ENCODE assay signal across 2 cellular contexts in genomic region chr5:125310749-125311148, GRCh38.
TF ChIP-seq lines count a peak whose summit lies in the region.

No MANE protein-coding gene starts in this region.

TF ChIP-seq in IMR-90, 13 proteins besides CTCF, POLR2A, EP300 and RAD21 (continued from another document):
- TF ChIP-seq USF2 (IDR thresholded peaks at IDR 0.05; ENCODE audit: low read depth, low read length) (no peak), NFE2L2 (IDR thresholded peaks at IDR 0.05; ENCODE audit: low read depth, low read length) (no peak), SMC3 (IDR thresholded peaks at IDR 0.05; ENCODE audit: low read depth, low read length) (no peak), BHLHE40 (IDR thresholded peaks at IDR 0.05; ENCODE audit: low read depth, low read length) (no peak), CHD1 (IDR thresholded peaks at IDR 0.05; ENCODE audit: low read depth, low read length) (no peak), MAZ (IDR thresholded peaks at IDR 0.05; ENCODE audit: borderline replicate concordance, low read depth, low read length) (no peak), RFX5 (IDR thresholded peaks at IDR 0.05; ENCODE audit: low read depth, low read length) (no peak), MAFK (IDR thresholded peaks at IDR 0.05; ENCODE audit: low read depth, low read length) (no peak), RCOR1 (IDR thresholded peaks at IDR 0.05; ENCODE audit: insufficient replicate concordance, low read length) (no peak), CEBPB (IDR thresholded peaks at IDR 0.05; ENCODE audit: low read depth, low read length) (no peak)
- TF ChIP-seq, protein P1, sequence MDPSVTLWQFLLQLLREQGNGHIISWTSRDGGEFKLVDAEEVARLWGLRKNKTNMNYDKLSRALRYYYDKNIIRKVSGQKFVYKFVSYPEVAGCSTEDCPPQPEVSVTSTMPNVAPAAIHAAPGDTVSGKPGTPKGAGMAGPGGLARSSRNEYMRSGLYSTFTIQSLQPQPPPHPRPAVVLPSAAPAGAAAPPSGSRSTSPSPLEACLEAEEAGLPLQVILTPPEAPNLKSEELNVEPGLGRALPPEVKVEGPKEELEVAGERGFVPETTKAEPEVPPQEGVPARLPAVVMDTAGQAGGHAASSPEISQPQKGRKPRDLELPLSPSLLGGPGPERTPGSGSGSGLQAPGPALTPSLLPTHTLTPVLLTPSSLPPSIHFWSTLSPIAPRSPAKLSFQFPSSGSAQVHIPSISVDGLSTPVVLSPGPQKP (IDR thresholded peaks at IDR 0.05; ENCODE audit: borderline replicate concordance, low read depth, low read length) = no peak
TF ChIP-seq in IMR-90: peak in this region for 0.

TF ChIP-seq in SK-N-SH treated with all-trans-retinoic acid at 6 μM for 48 hours, 23 proteins besides CTCF, POLR2A, EP300 and RAD21 (continued from another document):
- TF ChIP-seq, protein P2, sequence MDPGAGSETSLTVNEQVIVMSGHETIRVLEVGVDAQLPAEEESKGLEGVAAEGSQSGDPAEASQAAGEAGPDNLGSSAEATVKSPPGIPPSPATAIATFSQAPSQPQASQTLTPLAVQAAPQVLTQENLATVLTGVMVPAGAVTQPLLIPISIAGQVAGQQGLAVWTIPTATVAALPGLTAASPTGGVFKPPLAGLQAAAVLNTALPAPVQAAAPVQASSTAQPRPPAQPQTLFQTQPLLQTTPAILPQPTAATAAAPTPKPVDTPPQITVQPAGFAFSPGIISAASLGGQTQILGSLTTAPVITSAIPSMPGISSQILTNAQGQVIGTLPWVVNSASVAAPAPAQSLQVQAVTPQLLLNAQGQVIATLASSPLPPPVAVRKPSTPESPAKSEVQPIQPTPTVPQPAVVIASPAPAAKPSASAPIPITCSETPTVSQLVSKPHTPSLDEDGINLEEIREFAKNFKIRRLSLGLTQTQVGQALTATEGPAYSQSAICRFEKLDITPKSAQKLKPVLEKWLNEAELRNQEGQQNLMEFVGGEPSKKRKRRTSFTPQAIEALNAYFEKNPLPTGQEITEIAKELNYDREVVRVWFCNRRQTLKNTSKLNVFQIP (CRISPR knock-in tag; IDR thresholded peaks at IDR 0.05; ENCODE audit: borderline replicate concordance, low read depth) = no peak
- TF ChIP-seq ZNF70 (CRISPR knock-in tag; IDR thresholded peaks at IDR 0.05) (no peak), ESRRG (CRISPR knock-in tag; IDR thresholded peaks at IDR 0.05) (no peak), ZC3H10 (CRISPR knock-in tag; IDR thresholded peaks at IDR 0.05) (no peak)
- TF ChIP-seq, protein P3, sequence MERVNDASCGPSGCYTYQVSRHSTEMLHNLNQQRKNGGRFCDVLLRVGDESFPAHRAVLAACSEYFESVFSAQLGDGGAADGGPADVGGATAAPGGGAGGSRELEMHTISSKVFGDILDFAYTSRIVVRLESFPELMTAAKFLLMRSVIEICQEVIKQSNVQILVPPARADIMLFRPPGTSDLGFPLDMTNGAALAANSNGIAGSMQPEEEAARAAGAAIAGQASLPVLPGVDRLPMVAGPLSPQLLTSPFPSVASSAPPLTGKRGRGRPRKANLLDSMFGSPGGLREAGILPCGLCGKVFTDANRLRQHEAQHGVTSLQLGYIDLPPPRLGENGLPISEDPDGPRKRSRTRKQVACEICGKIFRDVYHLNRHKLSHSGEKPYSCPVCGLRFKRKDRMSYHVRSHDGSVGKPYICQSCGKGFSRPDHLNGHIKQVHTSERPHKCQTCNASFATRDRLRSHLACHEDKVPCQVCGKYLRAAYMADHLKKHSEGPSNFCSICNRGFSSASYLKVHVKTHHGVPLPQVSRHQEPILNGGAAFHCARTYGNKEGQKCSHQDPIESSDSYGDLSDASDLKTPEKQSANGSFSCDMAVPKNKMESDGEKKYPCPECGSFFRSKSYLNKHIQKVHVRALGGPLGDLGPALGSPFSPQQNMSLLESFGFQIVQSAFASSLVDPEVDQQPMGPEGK (CRISPR knock-in tag; IDR thresholded peaks at IDR 0.05; ENCODE audit: borderline replicate concordance) = no peak
